In genomic region chr5:76457685-76458491, GRCh38 we compare ENCODE assay signal across 1 cellular context.
TF ChIP-seq lines count a peak whose summit lies in the region.

No MANE protein-coding gene starts in this region.

TF ChIP-seq in HepG2, 621 proteins besides CTCF, POLR2A, EP300 and RAD21 (continued from another document and continues in another):
- TF ChIP-seq ZBTB10 (CRISPR knock-in tag; IDR thresholded peaks at IDR 0.05; ENCODE audit: borderline replicate concordance): no peak
- peak; percentile 88; the same call in 1 of the 2 replicates for TF ChIP-seq ZBED4 (CRISPR knock-in tag; IDR thresholded peaks at IDR 0.05; ENCODE audit: borderline replicate concordance)
- peak; percentile 53; the same call in 1 of the 2 replicates for TF ChIP-seq RARA (CRISPR knock-in tag; IDR thresholded peaks at IDR 0.05)
- no peak for TF ChIP-seq BATF2 (CRISPR knock-in tag; IDR thresholded peaks at IDR 0.05)
- no peak for TF ChIP-seq ZNF720 (CRISPR knock-in tag; IDR thresholded peaks at IDR 0.05)
- TF ChIP-seq ZNF207 (IDR thresholded peaks at IDR 0.05; ENCODE audit: borderline replicate concordance): no peak
- no peak for TF ChIP-seq BHLHE40 (IDR thresholded peaks at IDR 0.05; ENCODE audit: low read length)
- TF ChIP-seq ZBTB37 (CRISPR knock-in tag; IDR thresholded peaks at IDR 0.05): no peak
- no peak for TF ChIP-seq JARID2 (CRISPR knock-in tag; IDR thresholded peaks at IDR 0.05; ENCODE audit: insufficient replicate concordance)
- no peak for TF ChIP-seq AFF4 (CRISPR knock-in tag; IDR thresholded peaks at IDR 0.05)
- TF ChIP-seq RFXAP (CRISPR knock-in tag; IDR thresholded peaks at IDR 0.05; ENCODE audit: borderline replicate concordance): no peak
- no peak for TF ChIP-seq NCOA5 (CRISPR knock-in tag; IDR thresholded peaks at IDR 0.05)
- TF ChIP-seq ZBTB33 (CRISPR knock-in tag; IDR thresholded peaks at IDR 0.05): no peak
- no peak for TF ChIP-seq ZNF20 (CRISPR knock-in tag; IDR thresholded peaks at IDR 0.05)
- no peak for TF ChIP-seq MEF2D (CRISPR knock-in tag; IDR thresholded peaks at IDR 0.05)
- no peak for TF ChIP-seq ZNF44 (CRISPR knock-in tag; IDR thresholded peaks at IDR 0.05)
- no peak for TF ChIP-seq ZNF407 (CRISPR knock-in tag; IDR thresholded peaks at IDR 0.05; ENCODE audit: not compliant biosample characterization)
- TF ChIP-seq MBNL3 (CRISPR knock-in tag; conservative IDR thresholded peaks at IDR 0.05): no peak
- 0 out of 2 replicates have a peak, but pooled peaks have one; percentile 18 for TF ChIP-seq CEBPG (CRISPR knock-in tag; IDR thresholded peaks at IDR 0.05)
- TF ChIP-seq PBX2 (CRISPR knock-in tag; IDR thresholded peaks at IDR 0.05): no peak
- TF ChIP-seq GMEB2 (CRISPR knock-in tag; IDR thresholded peaks at IDR 0.05; ENCODE audit: low read depth): no peak
- no peak for TF ChIP-seq ZNF547 (CRISPR knock-in tag; IDR thresholded peaks at IDR 0.05)
- TF ChIP-seq ZNF652 (CRISPR knock-in tag; IDR thresholded peaks at IDR 0.05; ENCODE audit: borderline replicate concordance, low read depth): no peak
- TF ChIP-seq YY1 (IDR thresholded peaks at IDR 0.05; ENCODE audit: insufficient read depth, insufficient replicate concordance, low read depth, low read length): no peak
- TF ChIP-seq SMYD3 (CRISPR knock-in tag; IDR thresholded peaks at IDR 0.05): no peak
- TF ChIP-seq ZNF329 (CRISPR knock-in tag; IDR thresholded peaks at IDR 0.05; ENCODE audit: low read depth): no peak
- no peak for TF ChIP-seq SSRP1 (CRISPR knock-in tag; IDR thresholded peaks at IDR 0.05)
- TF ChIP-seq JUND (CRISPR knock-in tag; IDR thresholded peaks at IDR 0.05): no peak
